In genomic region chr20:48033005-48033404, GRCh38 we compare ENCODE assay signal across 4 cellular contexts.
DNase-seq lines count a peak whose midpoint lies in the region; ATAC-seq, FAIRE-seq and TF ChIP-seq lines count a peak whose summit lies in the region.
"Not testable (repeated sequence)": the region's sequence is repeated elsewhere in the genome, so short reads cannot be mapped to it uniquely, and the experiment has no call there.

No MANE protein-coding gene starts in this region.

- H3K9ac ChIP-seq in HepG2 (ENCODE audit: insufficient read depth, low read depth, low read length): not testable (repeated sequence)

- DNase-seq in coronary artery (ENCODE audit: low spot score): peak; percentile 24
- not testable (repeated sequence) for DNase-seq in HepG2 (ENCODE audit: low spot score)

- intact Hi-C loops in HepG2 (cut with micrococcal nuclease; ENCODE audit: unreplicated experiment): not testable (repeated sequence)

- in situ Hi-C loops in HepG2 (cut with HindIII; ENCODE audit: extremely low pct_ligation_motif_present, low pct_unique_long_range_greater_than_20kb): not testable (repeated sequence)

- H3K4me1 ChIP-seq in HEK293 (ENCODE audit: control insufficient read depth, insufficient read depth, low read length); HepG2 (ENCODE audit: insufficient read depth, low read length): not testable (repeated sequence)

- not testable (repeated sequence) for H3K36me3 ChIP-seq in HEK293 (ENCODE audit: control insufficient read depth in 2 of 2, insufficient read depth in 1 of 2, low read length in 2 of 2); HepG2 (replicated peaks in 1 of 2; ENCODE audit: control insufficient read depth in 1 of 2, insufficient read depth in 2 of 2, low read length in 2 of 2)

- not testable (repeated sequence) for H4K20me1 ChIP-seq in HepG2 (ENCODE audit: insufficient read depth, low read length)

- H3K27ac ChIP-seq in HEK293 (ENCODE audit: extremely low read depth, low read depth, low read length); coronary artery; HepG2 (ENCODE audit: extremely low read length, insufficient read depth, low read length): not testable (repeated sequence)

- not testable (repeated sequence) for TF ChIP-seq CTCF in HEK293 (tag by site-specific recombination; IDR thresholded peaks at IDR 0.05); coronary artery (IDR thresholded peaks at IDR 0.05); HepG2 (CRISPR knock-in tag; IDR thresholded peaks at IDR 0.05)

- not testable (repeated sequence) for BruUV-seq in HepG2 (replicated peaks; lab: Mats Ljungman, UMichigan)

- WGBS in HepG2 (ENCODE audit: low lambda C conversion rate): 39% methylated on average over 8 of the region's 8 CpGs

- H3K27me3 ChIP-seq in HepG2 (ENCODE audit: control insufficient read depth in 1 of 2, insufficient read depth in 2 of 2, low read length in 2 of 2): peaks cover 0 to 10% of the 10 kb centered on the region in 2 experiments; a peak in 2 of 5 replicates

- not testable (repeated sequence) for TF ChIP-seq POLR2A in HepG2 (IDR thresholded peaks at IDR 0.05; ENCODE audit: insufficient read depth in 1 of 2, low read depth in 2 of 2, low read length in 2 of 2)

- H3K9me3 ChIP-seq in HEK293 (ENCODE audit: control insufficient read depth, insufficient read depth, low read depth, low read length); HepG2 (ENCODE audit: low read length): not testable (repeated sequence)

- not testable (repeated sequence) for H3K79me2 ChIP-seq in HepG2 (ENCODE audit: insufficient read depth, low read length)

- not testable (repeated sequence) for H2AFZ ChIP-seq in HepG2 (ENCODE audit: low read length)

- POLR2A ChIA-PET in HEK293 (lab: Yijun Ruan, JAX); HepG2 (lab: Yijun Ruan, JAX): not testable (repeated sequence)

- ATAC-seq in SK-N-SH treated with all-trans-retinoic acid at 6 μM for 48 hours, HepG2: not testable (repeated sequence)

- not testable (repeated sequence) for H3K4me3 ChIP-seq in HEK293 (ENCODE audit: low read depth, low read length); coronary artery; HepG2 (replicated peaks in 1 of 3; ENCODE audit: insufficient read depth in 1 of 3, low read depth in 2 of 3, low read length in 3 of 3)

- CTCF ChIA-PET in HEK293 (lab: Yijun Ruan, JAX): interaction anchor here (0.6 kb wide), 1 partner anchor 281 kb away, joined by 3 read pairs; no protein-coding TSS in a partner anchor
- CTCF ChIA-PET in HepG2 (lab: Yijun Ruan, JAX; ENCODE audit: low intra/inter-chr PET ratio, low total read pairs): not testable (repeated sequence)

- TF ChIP-seq EP300 in HepG2 (IDR thresholded peaks at IDR 0.05; ENCODE audit: low read depth in 2 of 2, low read length in 2 of 2); HepG2 (CRISPR knock-in tag; IDR thresholded peaks at IDR 0.05; ENCODE audit: borderline replicate concordance): not testable (repeated sequence)

- FAIRE-seq in HepG2 (lab: Jason Lieb, UNC): not testable (repeated sequence)

- H3K4me2 ChIP-seq in HepG2 (ENCODE audit: low read depth, low read length): not testable (repeated sequence)

- TF ChIP-seq RAD21 in HepG2 (CRISPR knock-in tag; IDR thresholded peaks at IDR 0.05): not testable (repeated sequence)

TF ChIP-seq in HEK293, 187 proteins besides CTCF, POLR2A, EP300 and RAD21:
- TF ChIP-seq ZNF146 (tag by site-specific recombination; IDR thresholded peaks at IDR 0.05): peak; percentile 71

TF ChIP-seq in SK-N-SH treated with all-trans-retinoic acid at 6 μM for 48 hours, 23 proteins besides CTCF, POLR2A, EP300 and RAD21:
- TF ChIP-seq ZNF8 (CRISPR knock-in tag; IDR thresholded peaks at IDR 0.05): 0 out of 2 replicates have a peak, but pooled peaks have one; percentile 20

TF ChIP-seq in HepG2, 621 proteins besides CTCF, POLR2A, EP300 and RAD21:
- peak; percentile 24; the same call in 1 of the 2 replicates for TF ChIP-seq MNT (IDR thresholded peaks at IDR 0.05)
TF ChIP-seq in HepG2: peak in this region for 1; not testable (repeated sequence) for 620.
